21 cellular contexts compared by ENCODE assay signal in genomic region chr16:53235851-53236250, GRCh38.
DNase-seq lines count a peak whose midpoint lies in the region; ATAC-seq and TF ChIP-seq lines count a peak whose summit lies in the region.
"Had no signal": no experiment of that assay in that cellular context is flagged by ENCODE, and none has a peak within 500 bp of the region (broad histone marks: within the 10 kb centered on the region; RNA-seq: fewer than 3 reads in every experiment).

No MANE protein-coding gene starts in this region.

- no peak for TF ChIP-seq CTCF in WTC11 (IDR thresholded peaks at IDR 0.05)

- in situ Hi-C loops in GM23248 (cut with MboI) = no loop called here

- H3F3A ChIP-seq in GM23248 (ENCODE audit: insufficient read depth) = peaks cover 8% of the 10 kb centered on the region; the same call in 1 of the 2 replicates

- H3K4me3 Mint-ChIP-seq in WTC11 = no peak overlapping the region
- H3K4me3 Mint-ChIP-seq: IgD-negative memory B cell had no signal

- H3K4me3 ChIP-seq in GM23248 (no peak overlapping the region), subcutaneous abdominal adipose tissue (ENCODE audit: low read depth in 1 of 5, low read length in 5 of 5) (no peak overlapping the region)
- H3K4me3 ChIP-seq: MG63, Peyer's patch had no signal

- DNase-seq in GM23248 (peak; percentile 41), WTC11 (ENCODE audit: low spot score) (no peak), iris pigment epithelial cell (ENCODE audit: low read depth) (peak; percentile 15), NCI-H2029 treated with DMSO at 0.1 percent for 48 hours (lab: John Stamatoyannopoulos, UW) (no peak), cerebellum (ENCODE audit: low spot score) (no peak), mesenteric fat pad (ENCODE audit: low spot score) (no peak)
- DNase-seq: ACHN; AML-193; DMS79; Karpas-422; MG63; NCI-H1048; NCI-H1436 treated with DMSO at 0.1 percent for 48 hours; NCI-H2081; NCI-H748 treated with DMSO at 0.1 percent for 48 hours; NK-92 treated with Interleukin-12 subunit alpha and Interleukin-12 subunit beta, amount 100 ng/mL, for 24 hours; Peyer's patch; SHP77 had no signal

- H3K9me3 Mint-ChIP-seq in WTC11 = no peaks in the 10 kb centered on the region
- H3K9me3 Mint-ChIP-seq: IgD-negative memory B cell had no signal

- no peaks in the 10 kb centered on the region for H3K27me3 ChIP-seq in GM23248 (replicated peaks; ENCODE audit: insufficient read depth)
- H3K27me3 ChIP-seq in subcutaneous abdominal adipose tissue (ENCODE audit: control insufficient read depth in 5 of 5, insufficient read depth in 4 of 5, low read length in 5 of 5) = no peaks in the 10 kb centered on the region
- H3K27me3 ChIP-seq: MG63, Peyer's patch had no signal

- H3K36me3 ChIP-seq in GM23248 (ENCODE audit: low read depth) (peaks cover 78% of the 10 kb centered on the region), subcutaneous abdominal adipose tissue (ENCODE audit: control insufficient read depth in 5 of 5, insufficient read depth in 5 of 5, low read length in 5 of 5) (peaks cover 49 to 78% (median 69%) of the 10 kb centered on the region in 5 donors)

- POLR2A ChIA-PET in WTC11 (lab: Charles Lee) = no interaction called here

- H3K9ac ChIP-seq in GM23248 = no peak overlapping the region
- no peak overlapping the region for H3K9ac ChIP-seq in subcutaneous abdominal adipose tissue (ENCODE audit: low read length in 5 of 5)

- CTCF ChIA-PET in WTC11 (lab: Charles Lee) = no interaction called here

- H3K4me2 ChIP-seq in GM23248 (ENCODE audit: unreplicated experiment) = no peak overlapping the region

- ATAC-seq in WTC11 = no peak

- H3K9me3 ChIP-seq in GM23248 (ENCODE audit: low read depth) (no peaks in the 10 kb centered on the region), subcutaneous abdominal adipose tissue (ENCODE audit: control insufficient read depth in 5 of 5, low read length in 5 of 5) (no peaks in the 10 kb centered on the region)
- H3K9me3 ChIP-seq: MG63, Peyer's patch had no signal

- H3K27me3 Mint-ChIP-seq in WTC11 (ENCODE audit: low read depth) = no peaks in the 10 kb centered on the region
- H3K27me3 Mint-ChIP-seq: IgD-negative memory B cell had no signal

- H3K4me1 Mint-ChIP-seq in WTC11 = no peaks in the 10 kb centered on the region

- H3K79me2 ChIP-seq in GM23248 (ENCODE audit: insufficient read depth) = peaks cover 47% of the 10 kb centered on the region

- H3K36me3 Mint-ChIP-seq in WTC11 = peaks cover 56% of the 10 kb centered on the region

- 0 out of 2 replicates have a peak overlapping the region, but pooled peaks have one; percentile 26 for H3K27ac Mint-ChIP-seq in WTC11
- H3K27ac Mint-ChIP-seq: IgD-negative memory B cell had no signal

- H3K9me2 ChIP-seq in GM23248 (ENCODE audit: insufficient read depth) = no peaks in the 10 kb centered on the region

- H3K4me1 ChIP-seq in GM23248 (ENCODE audit: insufficient read depth) = peaks cover 7% of the 10 kb centered on the region; the same call in 1 of the 2 replicates
- peaks cover 0 to 2% (median 0%) of the 10 kb centered on the region in 5 donors for H3K4me1 ChIP-seq in subcutaneous abdominal adipose tissue (ENCODE audit: control insufficient read depth in 5 of 5, insufficient read depth in 5 of 5, low read length in 5 of 5)
- H3K4me1 ChIP-seq: Peyer's patch had no signal

- no peaks in the 10 kb centered on the region for H4K20me1 ChIP-seq in GM23248 (ENCODE audit: insufficient read depth)

- H2AFZ ChIP-seq in GM23248 = no peak overlapping the region

- WGBS in GM23248 (ENCODE audit: low coverage in 1 of 2, low lambda C conversion rate in 2 of 2, missing lambda C conversion rate in 2 of 2), 2 experiments = 57 to 63% methylated on average over 3 of the region's 3 CpGs

- H3K27ac ChIP-seq in GM23248 = no peak overlapping the region
- H3K27ac ChIP-seq in subcutaneous abdominal adipose tissue (ENCODE audit: low read depth, low read length) = peak overlapping the region; percentile 27
- H3K27ac ChIP-seq: C4-2B, Peyer's patch had no signal

TF ChIP-seq in WTC11, 78 proteins besides CTCF, POLR2A, EP300 and RAD21:
- no peak for TF ChIP-seq ZNF138 (CRISPR knock-in tag; conservative IDR thresholded peaks at IDR 0.05)
- no peak for TF ChIP-seq ESRRA (CRISPR knock-in tag; IDR thresholded peaks at IDR 0.05; ENCODE audit: borderline replicate concordance)
- no peak for TF ChIP-seq ARID4B (CRISPR knock-in tag; IDR thresholded peaks at IDR 0.05; ENCODE audit: borderline replicate concordance)
- TF ChIP-seq PRDM15 (CRISPR knock-in tag; IDR thresholded peaks at IDR 0.05) = no peak
- no peak for TF ChIP-seq ZNF263 (CRISPR knock-in tag; IDR thresholded peaks at IDR 0.05; ENCODE audit: low read depth)
- no peak for TF ChIP-seq ZNF219 (CRISPR knock-in tag; IDR thresholded peaks at IDR 0.05; ENCODE audit: borderline replicate concordance)
- TF ChIP-seq NFATC4 (CRISPR knock-in tag; IDR thresholded peaks at IDR 0.05) = no peak
- TF ChIP-seq ATF1 (CRISPR knock-in tag; IDR thresholded peaks at IDR 0.05) = no peak

Comparison
In these comparisons a context has a peak if more than half of its experiments do, and no peak if none do; other contexts are left out.
1. DNase-seq: peak in GM23248 (single experiment) and iris pigment epithelial cell (single experiment); none in WTC11 (single experiment), NCI-H2029 treated with DMSO at 0.1 percent for 48 hours (single experiment), cerebellum (single experiment) and mesenteric fat pad (single experiment).